Comparison of ENCODE assay signal across 1 cellular context in the genomic region with DNA sequence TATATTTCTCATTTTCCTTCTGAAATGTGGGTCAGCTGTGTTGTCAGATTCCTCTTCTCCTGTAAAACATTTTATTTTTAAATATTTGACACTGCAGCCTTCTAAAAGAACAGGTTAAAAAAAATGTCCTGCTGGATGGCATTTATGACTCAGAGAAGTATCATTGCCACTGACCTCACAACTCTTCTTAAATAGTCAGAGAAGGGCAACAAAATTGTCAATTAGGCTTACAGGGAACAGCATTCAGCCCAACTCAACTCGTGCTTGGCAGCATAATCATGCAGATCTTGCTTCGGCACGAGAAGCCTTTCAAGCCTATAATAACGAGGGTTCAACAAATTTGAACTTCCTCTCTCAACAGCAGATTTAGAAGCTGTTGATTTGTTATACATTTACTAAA.
TF ChIP-seq lines count a peak whose summit lies in the region.

No MANE protein-coding gene starts in this region.

TF ChIP-seq in GM23338, 12 proteins besides CTCF, POLR2A, EP300 and RAD21 (continued from another document):
- TF ChIP-seq, protein P1, sequence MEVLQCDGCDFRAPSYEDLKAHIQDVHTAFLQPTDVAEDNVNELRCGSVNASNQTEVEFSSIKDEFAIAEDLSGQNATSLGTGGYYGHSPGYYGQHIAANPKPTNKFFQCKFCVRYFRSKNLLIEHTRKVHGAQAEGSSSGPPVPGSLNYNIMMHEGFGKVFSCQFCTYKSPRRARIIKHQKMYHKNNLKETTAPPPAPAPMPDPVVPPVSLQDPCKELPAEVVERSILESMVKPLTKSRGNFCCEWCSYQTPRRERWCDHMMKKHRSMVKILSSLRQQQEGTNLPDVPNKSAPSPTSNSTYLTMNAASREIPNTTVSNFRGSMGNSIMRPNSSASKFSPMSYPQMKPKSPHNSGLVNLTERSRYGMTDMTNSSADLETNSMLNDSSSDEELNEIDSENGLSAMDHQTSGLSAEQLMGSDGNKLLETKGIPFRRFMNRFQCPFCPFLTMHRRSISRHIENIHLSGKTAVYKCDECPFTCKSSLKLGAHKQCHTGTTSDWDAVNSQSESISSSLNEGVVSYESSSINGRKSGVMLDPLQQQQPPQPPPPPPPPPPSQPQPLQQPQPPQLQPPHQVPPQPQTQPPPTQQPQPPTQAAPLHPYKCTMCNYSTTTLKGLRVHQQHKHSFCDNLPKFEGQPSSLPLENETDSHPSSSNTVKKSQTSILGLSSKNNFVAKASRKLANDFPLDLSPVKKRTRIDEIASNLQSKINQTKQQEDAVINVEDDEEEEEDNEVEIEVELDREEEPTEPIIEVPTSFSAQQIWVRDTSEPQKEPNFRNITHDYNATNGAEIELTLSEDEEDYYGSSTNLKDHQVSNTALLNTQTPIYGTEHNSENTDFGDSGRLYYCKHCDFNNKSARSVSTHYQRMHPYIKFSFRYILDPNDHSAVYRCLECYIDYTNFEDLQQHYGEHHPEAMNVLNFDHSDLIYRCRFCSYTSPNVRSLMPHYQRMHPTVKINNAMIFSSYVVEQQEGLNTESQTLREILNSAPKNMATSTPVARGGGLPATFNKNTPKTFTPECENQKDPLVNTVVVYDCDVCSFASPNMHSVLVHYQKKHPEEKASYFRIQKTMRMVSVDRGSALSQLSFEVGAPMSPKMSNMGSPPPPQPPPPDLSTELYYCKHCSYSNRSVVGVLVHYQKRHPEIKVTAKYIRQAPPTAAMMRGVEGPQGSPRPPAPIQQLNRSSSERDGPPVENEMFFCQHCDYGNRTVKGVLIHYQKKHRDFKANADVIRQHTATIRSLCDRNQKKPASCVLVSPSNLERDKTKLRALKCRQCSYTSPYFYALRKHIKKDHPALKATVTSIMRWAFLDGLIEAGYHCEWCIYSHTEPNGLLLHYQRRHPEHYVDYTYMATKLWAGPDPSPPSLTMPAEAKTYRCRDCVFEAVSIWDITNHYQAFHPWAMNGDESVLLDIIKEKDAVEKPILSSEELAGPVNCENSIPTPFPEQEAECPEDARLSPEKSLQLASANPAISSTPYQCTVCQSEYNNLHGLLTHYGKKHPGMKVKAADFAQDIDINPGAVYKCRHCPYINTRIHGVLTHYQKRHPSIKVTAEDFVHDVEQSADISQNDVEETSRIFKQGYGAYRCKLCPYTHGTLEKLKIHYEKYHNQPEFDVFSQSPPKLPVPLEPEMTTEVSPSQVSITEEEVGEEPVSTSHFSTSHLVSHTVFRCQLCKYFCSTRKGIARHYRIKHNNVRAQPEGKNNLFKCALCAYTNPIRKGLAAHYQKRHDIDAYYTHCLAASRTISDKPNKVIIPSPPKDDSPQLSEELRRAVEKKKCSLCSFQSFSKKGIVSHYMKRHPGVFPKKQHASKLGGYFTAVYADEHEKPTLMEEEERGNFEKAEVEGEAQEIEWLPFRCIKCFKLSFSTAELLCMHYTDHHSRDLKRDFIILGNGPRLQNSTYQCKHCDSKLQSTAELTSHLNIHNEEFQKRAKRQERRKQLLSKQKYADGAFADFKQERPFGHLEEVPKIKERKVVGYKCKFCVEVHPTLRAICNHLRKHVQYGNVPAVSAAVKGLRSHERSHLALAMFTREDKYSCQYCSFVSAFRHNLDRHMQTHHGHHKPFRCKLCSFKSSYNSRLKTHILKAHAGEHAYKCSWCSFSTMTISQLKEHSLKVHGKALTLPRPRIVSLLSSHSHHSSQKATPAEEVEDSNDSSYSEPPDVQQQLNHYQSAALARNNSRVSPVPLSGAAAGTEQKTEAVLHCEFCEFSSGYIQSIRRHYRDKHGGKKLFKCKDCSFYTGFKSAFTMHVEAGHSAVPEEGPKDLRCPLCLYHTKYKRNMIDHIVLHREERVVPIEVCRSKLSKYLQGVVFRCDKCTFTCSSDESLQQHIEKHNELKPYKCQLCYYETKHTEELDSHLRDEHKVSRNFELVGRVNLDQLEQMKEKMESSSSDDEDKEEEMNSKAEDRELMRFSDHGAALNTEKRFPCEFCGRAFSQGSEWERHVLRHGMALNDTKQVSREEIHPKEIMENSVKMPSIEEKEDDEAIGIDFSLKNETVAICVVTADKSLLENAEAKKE (CRISPR knock-in tag; IDR thresholded peaks at IDR 0.05) = no peak
- TF ChIP-seq ZNF331 (CRISPR knock-in tag; IDR thresholded peaks at IDR 0.05; ENCODE audit: low read depth) (no peak), CREB1 (CRISPR knock-in tag; IDR thresholded peaks at IDR 0.05; ENCODE audit: low read depth) (no peak), EZH2phosphoT487 (IDR thresholded peaks at IDR 0.05; ENCODE audit: unreplicated experiment) (no peak), ZNF114 (CRISPR knock-in tag; IDR thresholded peaks at IDR 0.05) (no peak), NANOG (IDR thresholded peaks at IDR 0.05; ENCODE audit: borderline replicate concordance) (no peak), POLR2AphosphoS5 (IDR thresholded peaks at IDR 0.05; ENCODE audit: low read depth) (no peak)
- TF ChIP-seq, protein P2, sequence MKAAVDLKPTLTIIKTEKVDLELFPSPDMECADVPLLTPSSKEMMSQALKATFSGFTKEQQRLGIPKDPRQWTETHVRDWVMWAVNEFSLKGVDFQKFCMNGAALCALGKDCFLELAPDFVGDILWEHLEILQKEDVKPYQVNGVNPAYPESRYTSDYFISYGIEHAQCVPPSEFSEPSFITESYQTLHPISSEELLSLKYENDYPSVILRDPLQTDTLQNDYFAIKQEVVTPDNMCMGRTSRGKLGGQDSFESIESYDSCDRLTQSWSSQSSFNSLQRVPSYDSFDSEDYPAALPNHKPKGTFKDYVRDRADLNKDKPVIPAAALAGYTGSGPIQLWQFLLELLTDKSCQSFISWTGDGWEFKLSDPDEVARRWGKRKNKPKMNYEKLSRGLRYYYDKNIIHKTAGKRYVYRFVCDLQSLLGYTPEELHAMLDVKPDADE (IDR thresholded peaks at IDR 0.05) = no peak
TF ChIP-seq in GM23338: peak in this region for 0.
